33 cellular contexts compared by ENCODE assay signal in genomic region chr11:47558695-47559094, GRCh38. TPM values are rescaled to one million over a fixed set of nuclear protein-coding genes. Genes with fewer than 3 reads are reported as not detected.
"Had no signal": no experiment of that assay in that cellular context is flagged by ENCODE, and none has a peak within 500 bp of the region (broad histone marks: within the 10 kb centered on the region; RNA-seq: fewer than 3 reads in every experiment).

No MANE protein-coding gene starts in this region.

- H3K9me3 ChIP-seq: body of pancreas, breast epithelium had no signal

- H3K4me3 ChIP-seq: body of pancreas, breast epithelium had no signal

- ATAC-seq: activated CD4-positive, alpha-beta T cell treated with anti-CD3 and anti-CD28 coated beads for 36 hours; activated CD4-positive, CD25-positive, alpha-beta regulatory T cell treated with anti-CD3 and anti-CD28 coated beads, Interleukin-2, amount 50 U/mL, for 24 hours; activated CD8-positive, alpha-beta memory T cell treated with anti-CD3 and anti-CD28 coated beads, Interleukin-2, amount 10 ng/mL, durations not matched to agents 7 days and 5 days; activated CD8-positive, alpha-beta T cell treated with anti-CD3 and anti-CD28 coated beads, Interleukin-2, amount 10 ng/mL, durations not matched to agents 7 days and 5 days; activated naive CD8-positive, alpha-beta T cell treated with anti-CD3 and anti-CD28 coated beads, Interleukin-2, amount 50 U/mL, for 24 hours; body of pancreas; WTC11 had no signal

- H3K4me1 ChIP-seq: body of pancreas, breast epithelium had no signal

- H3K36me3 ChIP-seq: brain microvascular endothelial cell, breast epithelium, WERI-Rb-1 had no signal

- H3K27me3 ChIP-seq: body of pancreas, brain microvascular endothelial cell, breast epithelium had no signal

- H3K27ac ChIP-seq: body of pancreas, brain microvascular endothelial cell, breast epithelium, WERI-Rb-1 had no signal

- FAIRE-seq: astrocyte had no signal

- DNase-seq: activated CD4-positive, alpha-beta memory T cell treated with anti-CD3 and anti-CD28 coated beads, Interleukin-2, amount 10 ng/mL, durations not matched to agents 7 days and 5 days; activated CD4-positive, alpha-beta T cell treated with anti-CD3 and anti-CD28 coated beads for 1 hour; activated CD4-positive, alpha-beta T cell treated with anti-CD3 and anti-CD28 coated beads for 36 hours; activated CD4-positive, alpha-beta T cell treated with anti-CD3 and anti-CD28 coated beads for 48 hours; activated CD4-positive, alpha-beta T cell treated with anti-CD3 and anti-CD28 coated beads, Interleukin-2, amount 10 ng/mL, durations not matched to agents 7 days and 5 days; activated CD4-positive, alpha-beta T cell treated with anti-CD3 and anti-CD28 coated beads, Interleukin-2, amount 50 U/mL, for 48 hours; activated CD4-positive, CD25-positive, alpha-beta regulatory T cell; activated CD8-positive, alpha-beta memory T cell treated with anti-CD3 and anti-CD28 coated beads for 24 hours; activated CD8-positive, alpha-beta memory T cell treated with anti-CD3 and anti-CD28 coated beads, Interleukin-2, amount 10 ng/mL, durations not matched to agents 7 days and 5 days; activated CD8-positive, alpha-beta memory T cell treated with anti-CD3 and anti-CD28 coated beads, Interleukin-2, amount 50 U/mL, for 48 hours; activated CD8-positive, alpha-beta T cell treated with anti-CD3 and anti-CD28 coated beads, Interleukin-2, amount 10 ng/mL, durations not matched to agents 7 days and 5 days; activated effector memory CD4-positive, alpha-beta T cell treated with Interleukin-2 at 50 U/mL for 16 hours; activated gamma-delta T cell; activated naive CD4-positive, alpha-beta T cell treated with anti-CD3 and anti-CD28 coated beads, Interleukin-2, amount 10 ng/mL, durations not matched to agents 7 days and 5 days; activated naive CD4-positive, alpha-beta T cell treated with Interleukin-2 at 50 U/mL for 16 hours; activated naive CD8-positive, alpha-beta T cell treated with anti-CD3 and anti-CD28 coated beads, Interleukin-2, amount 10 ng/mL, durations not matched to agents 7 days and 5 days; activated naive CD8-positive, alpha-beta T cell treated with anti-CD3 and anti-CD28 coated beads, Interleukin-2, amount 50 U/mL, for 24 hours; activated T-cell treated with anti-CD3 and anti-CD28 coated beads, Interleukin-2, amount 50 U/mL, for 24 hours; activated T-cell treated with anti-CD3 and anti-CD28 coated beads, Interleukin-2, amount 50 U/mL, for 48 hours; amygdala; anterior cingulate cortex; body of pancreas; brain microvascular endothelial cell; central memory CD4-positive, alpha-beta T cell; T-helper 1 cell; T-helper 2 cell; T-helper 9 cell; WERI-Rb-1 had no signal

RNA-seq across cellular contexts. Expression of gene FAM180B, which starts 27.8 kb away (rescaled TPM):
- total RNA-seq: activated CD8-positive, alpha-beta T cell treated with anti-CD3 and anti-CD28 coated beads, Interleukin-2, amount 10 ng/mL, durations not matched to agents 7 days and 5 days; activated naive CD8-positive, alpha-beta T cell treated with anti-CD3 and anti-CD28 coated beads, Interleukin-2, amount 10 ng/mL, durations not matched to agents 7 days and 5 days; cardiac septum had no signal
